Comparison of ENCODE assay signal across 8 cellular contexts in the genomic region with DNA sequence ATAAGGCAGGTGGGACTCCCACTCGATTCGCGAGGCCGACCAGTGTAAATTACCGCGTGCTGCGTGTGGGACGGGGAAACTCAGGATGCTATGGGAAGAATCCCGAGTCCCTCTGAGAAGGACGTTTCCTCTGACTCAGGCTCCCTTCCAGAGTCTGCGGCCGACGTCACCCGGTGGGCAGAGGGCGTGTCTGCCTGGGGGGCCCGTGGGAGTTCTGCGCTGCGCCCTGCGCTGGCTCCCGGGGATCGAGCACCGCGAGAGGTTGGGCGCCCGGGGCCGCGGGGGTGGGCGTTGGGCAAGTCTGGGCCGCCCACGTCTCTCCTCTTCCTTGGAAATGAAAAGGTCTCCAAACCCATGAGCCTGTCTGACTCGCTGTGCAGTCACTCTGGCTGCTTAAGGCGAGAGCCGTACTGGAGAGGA. TPM values are rescaled to one million over a fixed set of nuclear protein-coding genes. Genes with fewer than 3 reads are reported as not detected.
A peak's percentile ranks its signal among the peaks of the same experiment; 100 is the strongest.
DNase-seq lines count a peak whose midpoint lies in the region; ATAC-seq, FAIRE-seq and TF ChIP-seq lines count a peak whose summit lies in the region.

No MANE protein-coding gene starts in this region.

- no peaks in the 10 kb centered on the region for H3K79me2 ChIP-seq in SK-N-SH (ENCODE audit: insufficient read depth)
- H3K79me2 ChIP-seq in K562 (ENCODE audit: control insufficient read depth, insufficient read depth, low read length), result no peaks in the 10 kb centered on the region

- no peak for DNase-seq in AG09309 (ENCODE audit: low read depth)
- peak; percentile 7 for DNase-seq in H54 (ENCODE audit: insufficient read length, low spot score)
- DNase-seq in SK-N-SH, result peak; percentile 68
- DNase-seq in K562 (ENCODE audit: extremely low read depth in 1 of 4, low spot score in 3 of 4), result peak; percentile 30 to 58 (median 46)
- peak; percentile 76 for DNase-seq in iris pigment epithelial cell (ENCODE audit: low read depth)
- DNase-seq in stimulated activated CD4-positive, alpha-beta T cell treated with anti-CD3 and anti-CD28 coated beads, Interleukin-15, amount 100 ng/mL, for 48 hours (ENCODE audit: low read depth in 2 of 2), result peak; percentile 41 to 62
- DNase-seq in NCI-H187 (lab: John Stamatoyannopoulos, UW), result no peak

- H2AFZ ChIP-seq in SK-N-SH (ENCODE audit: low read depth) (peak overlapping the region; percentile 89), K562 (ENCODE audit: low read depth, low read length) (peak overlapping the region; percentile 88)

- WGBS in SK-N-SH (ENCODE audit: low lambda C conversion rate), result 3% methylated on average over 16 of the region's 33 CpGs
- WGBS in K562 (ENCODE audit: insufficient coverage, low coverage, missing lambda C conversion rate), result 3% methylated on average over 31 of the region's 33 CpGs

- TF ChIP-seq RAD21 in SK-N-SH (IDR thresholded peaks at IDR 0.05; ENCODE audit: low read length) (no peak), K562 (CRISPR knock-in tag; conservative IDR thresholded peaks at IDR 0.05 in 1 of 2, IDR thresholded peaks at IDR 0.05 in 1 of 2) (no peak)

- peak overlapping the region in 1 of 2 experiments; percentile 51; a peak in 3 of 4 replicates for H3K27ac ChIP-seq in SK-N-SH (ENCODE audit: low read depth in 2 of 2, low read length in 1 of 2)
- H3K27ac ChIP-seq in K562 (ENCODE audit: extremely low read depth, low read depth, low read length), result no peak overlapping the region

- H3F3A ChIP-seq in SK-N-SH (replicated peaks; ENCODE audit: insufficient read depth), result peaks cover 6% of the 10 kb centered on the region

- TF ChIP-seq POLR2A in H54 (IDR thresholded peaks at IDR 0.05; ENCODE audit: low read depth, low read length), result no peak
- TF ChIP-seq POLR2A in K562 (conservative IDR thresholded peaks at IDR 0.05), result no peak

- no peaks in the 10 kb centered on the region for H3K9me2 ChIP-seq in SK-N-SH

- H3K36me3 ChIP-seq in SK-N-SH (replicated peaks in 1 of 2; ENCODE audit: control insufficient read depth in 1 of 2, insufficient read depth in 2 of 2, low read length in 1 of 2) (no peaks in the 10 kb centered on the region), K562 (ENCODE audit: control insufficient read depth, insufficient read depth, low read length) (no peaks in the 10 kb centered on the region)

- H3K9me1 ChIP-seq in K562 (ENCODE audit: control insufficient read depth, insufficient read depth, low read length), result no peaks in the 10 kb centered on the region

- TF ChIP-seq CTCF in AG09309 (IDR thresholded peaks at IDR 0.05; ENCODE audit: control insufficient read depth, insufficient read depth, low read depth, low read length, missing control alignments), result no peak
- TF ChIP-seq CTCF in SK-N-SH (IDR thresholded peaks at IDR 0.05), result no peak
- no peak for TF ChIP-seq CTCF in K562 (IDR thresholded peaks at IDR 0.05 in 2 of 3, conservative IDR thresholded peaks at IDR 0.05 in 1 of 3; ENCODE audit: insufficient read depth in 2 of 3, low read depth in 1 of 3, low read length in 3 of 3)

- in situ Hi-C loops in K562 (cut with MboI), result no loop called here

- H3K4me3 ChIP-seq in AG09309 (ENCODE audit: control insufficient read depth, low read depth, low read length), result peak overlapping the region; percentile 66
- peak overlapping the region; percentile 87 to 88 for H3K4me3 ChIP-seq in SK-N-SH (ENCODE audit: low read depth in 2 of 2, low read length in 1 of 2)
- peak overlapping the region; percentile 54 for H3K4me3 ChIP-seq in K562

- BruUV-seq in K562 (replicated peaks; lab: Mats Ljungman, UMichigan), result no TSS peak

- H4K20me1 ChIP-seq in SK-N-SH (ENCODE audit: insufficient read depth) (no peaks in the 10 kb centered on the region), K562 (replicated peaks; ENCODE audit: control insufficient read depth, insufficient read depth, low read length) (no peaks in the 10 kb centered on the region)

- intact Hi-C loops in K562 (cut with micrococcal nuclease), result loop anchor here (5.0 kb wide), 1 partner anchor 70 kb away; no protein-coding TSS in a partner anchor

- no peak for TF ChIP-seq EP300 in SK-N-SH (IDR thresholded peaks at IDR 0.05; ENCODE audit: borderline replicate concordance in 1 of 2, low read depth in 1 of 2, low read length in 1 of 2)
- no peak for TF ChIP-seq EP300 in K562 (IDR thresholded peaks at IDR 0.05; ENCODE audit: low read length)

- POLR2A ChIA-PET in SK-N-SH (lab: Yijun Ruan, JAX), result no interaction called here
- POLR2A ChIA-PET in K562 (lab: Yijun Ruan, JAX), result interaction anchor here (2.2 kb wide), 1 partner anchor 12 kb away, joined by 6 read pairs; no protein-coding TSS in a partner anchor

- H3K9me3 ChIP-seq in SK-N-SH (no peaks in the 10 kb centered on the region), K562 (replicated peaks; ENCODE audit: control insufficient read depth, insufficient read depth, low read depth, low read length) (no peaks in the 10 kb centered on the region)

- peak; percentile 34 for ATAC-seq in K562
- ATAC-seq in GM18909 (IDR thresholded peaks at IDR 0.05; ENCODE audit: poor library complexity, unreplicated experiment), result no peak

- H3K27me3 ChIP-seq in SK-N-SH (ENCODE audit: insufficient read depth) (no peaks in the 10 kb centered on the region), K562 (ENCODE audit: control insufficient read depth in 2 of 2, insufficient read depth in 2 of 2, low read length in 2 of 2) (peaks cover 10 to 16% of the 10 kb centered on the region in 2 experiments; a peak in 4 of 5 replicates)

- peak overlapping the region; percentile 70 for H3K9ac ChIP-seq in SK-N-SH
- peak overlapping the region; percentile 49 to 91; a peak in 3 of 4 replicates for H3K9ac ChIP-seq in K562 (ENCODE audit: insufficient read depth in 1 of 2, low read depth in 2 of 2, low read length in 2 of 2)

- H3K4me1 ChIP-seq in SK-N-SH (ENCODE audit: control insufficient read depth in 1 of 2, insufficient read depth in 2 of 2, low read depth in 1 of 2, low read length in 1 of 2) (peaks cover 0 to 10% of the 10 kb centered on the region in 2 experiments; a peak in 1 of 4 replicates), K562 (replicated peaks in 1 of 2; ENCODE audit: control insufficient read depth in 2 of 2, insufficient read depth in 2 of 2, low read length in 2 of 2) (peaks cover 4 to 13% of the 10 kb centered on the region in 2 experiments; a peak in 3 of 5 replicates)

- H3K4me2 ChIP-seq in SK-N-SH, result peak overlapping the region; percentile 85
- peak overlapping the region; percentile 83 for H3K4me2 ChIP-seq in K562 (ENCODE audit: insufficient read depth, low read length)

- CTCF ChIA-PET in SK-N-SH (lab: Yijun Ruan, JAX) (interaction anchor here (1.5 to 3.2 kb wide), 3 partner anchors 8 to 70 kb away, joined by 3 to 12 read pairs (median 10); no protein-coding TSS in a partner anchor), K562 (lab: Yijun Ruan, JAX; ENCODE audit: low intra/inter-chr PET ratio) (no interaction called here)

- FAIRE-seq in H54 (lab: Jason Lieb, UNC) (no peak), K562 (lab: Jason Lieb, UNC) (no peak)

TF ChIP-seq in SK-N-SH, 30 proteins besides CTCF, POLR2A, EP300 and RAD21 (continues in another document):
- peak; percentile 18 for TF ChIP-seq CHD2 (IDR thresholded peaks at IDR 0.05; ENCODE audit: low read length, partially characterized antibody)

TF ChIP-seq in K562, 482 proteins besides CTCF, POLR2A, EP300 and RAD21 (continues in another document):
- peak; percentile 58; the same call in 1 of the 2 replicates for TF ChIP-seq CREM (IDR thresholded peaks at IDR 0.05; ENCODE audit: low read depth)

RNA-seq across cellular contexts. Expression of a gene that starts 0.5 kb away (rescaled TPM):
- polyA plus RNA-seq in SK-N-SH (2012; rRNA removed) (1.8 and 2.0 TPM in 2 replicates), K562 (2011; rRNA removed) (0.30 and 0.43 TPM in 2 replicates), K562 (2014; fragmentation: Illumina TruSeq; extraction: Trizol) (0.28 and 0.54 TPM in 2 replicates), K562 (2014; fragmentation: Nextera tagmentation; extraction: Ambion mirVana) (under 1 TPM; 0.03 to 0.17 TPM), K562 (2014; rRNA removed) (0.16 and 0.38 TPM in 2 replicates)
- 2.5 and 2.6 TPM in 2 replicates for polyA plus RNA-seq in SK-N-SH (2012; cell fraction: cytosol; rRNA removed)
- 0.56 and 1.5 TPM in 2 replicates for polyA plus RNA-seq in SK-N-SH (2012; cell fraction: nucleus; rRNA removed)
- 1.2 and 1.4 TPM in 2 replicates for total RNA-seq in K562 (2011; cell fraction: chromatin; rRNA removed; ENCODE audit: low replicate concordance)
- 1.1 and 1.3 TPM in 2 replicates for total RNA-seq in K562 (2011; cell fraction: nucleolus; rRNA removed)
- 0.53 and 0.73 TPM in 2 replicates for total RNA-seq in K562 (2011; cell fraction: nucleoplasm; rRNA removed)
- total RNA-seq in K562 (2014; rRNA removed) (0.27 and 0.98 TPM in 2 replicates), K562 (2014; rRNA removed; fragmentation: Illumina TruSeq; extraction: Trizol) (0.11 and 0.22 TPM in 2 replicates), K562 (2015; rRNA removed; fragmentation: Illumina TruSeq; extraction: Trizol) (0.25 and 0.68 TPM in 2 replicates), K562 (2021) (0.20 and 0.72 TPM in 2 replicates)
- 0.03 and 0.19 TPM in 2 replicates for polyA plus RNA-seq in K562 (2011; cell fraction: cytosol; rRNA removed)
- 0.58 and 0.75 TPM in 2 replicates for polyA plus RNA-seq in K562 (2011; cell fraction: nucleus; rRNA removed)
- polyA plus RNA-seq in K562 (2012), result 0.51 and 1.2 TPM in 2 replicates
- polyA minus RNA-seq in K562 (2011; rRNA and poly(A)+ RNA removed), result 0.39 and 0.42 TPM in 2 replicates
- not detected in 2 replicates for polyA minus RNA-seq in K562 (2011; cell fraction: cytosol; rRNA and poly(A)+ RNA removed)
- 1.1 and 1.2 TPM in 2 replicates for polyA minus RNA-seq in K562 (2011; cell fraction: nucleus; rRNA and poly(A)+ RNA removed)

RNA-seq across cellular contexts. Expression of a gene that starts 0.6 kb away (rescaled TPM):
- polyA plus RNA-seq in SK-N-SH (2012; rRNA removed) (0.23 and 0.45 TPM in 2 replicates), K562 (2011; rRNA removed) (0.03 and 0.05 TPM in 2 replicates), K562 (2014; fragmentation: Illumina TruSeq; extraction: Trizol) (0.04 TPM in 1 of 2 replicates, not detected in the other), K562 (2014; fragmentation: Nextera tagmentation; extraction: Ambion mirVana) (not detected), K562 (2014; rRNA removed) (0.04 TPM in 1 of 2 replicates, not detected in the other)
- polyA plus RNA-seq in SK-N-SH (2012; cell fraction: cytosol; rRNA removed), result 0.33 and 0.70 TPM in 2 replicates
- 0.20 and 0.39 TPM in 2 replicates for polyA plus RNA-seq in SK-N-SH (2012; cell fraction: nucleus; rRNA removed)
- not detected in 2 replicates for total RNA-seq in K562 (2011; cell fraction: chromatin; rRNA removed; ENCODE audit: low replicate concordance)
- not detected in 2 replicates for total RNA-seq in K562 (2011; cell fraction: nucleolus; rRNA removed)
- 0.23 TPM in 1 of 2 replicates, not detected in the other for total RNA-seq in K562 (2011; cell fraction: nucleoplasm; rRNA removed)
- total RNA-seq in K562 (2014; rRNA removed) (not detected in 2 replicates), K562 (2014; rRNA removed; fragmentation: Illumina TruSeq; extraction: Trizol) (0.06 TPM in 1 of 2 replicates, not detected in the other), K562 (2015; rRNA removed; fragmentation: Illumina TruSeq; extraction: Trizol) (not detected in 2 replicates), K562 (2021) (0.29 TPM in 1 of 2 replicates, not detected in the other)
- polyA plus RNA-seq in K562 (2011; cell fraction: cytosol; rRNA removed), result not detected in 2 replicates
- polyA plus RNA-seq in K562 (2011; cell fraction: nucleus; rRNA removed), result 0.27 TPM in 2 replicates
- 0.04 and 0.10 TPM in 2 replicates for polyA plus RNA-seq in K562 (2012)
- polyA minus RNA-seq in K562 (2011; rRNA and poly(A)+ RNA removed), result 0.09 TPM in 1 of 2 replicates, not detected in the other
- not detected in 2 replicates for polyA minus RNA-seq in K562 (2011; cell fraction: cytosol; rRNA and poly(A)+ RNA removed)
- not detected in 2 replicates for polyA minus RNA-seq in K562 (2011; cell fraction: nucleus; rRNA and poly(A)+ RNA removed)

Comparison
In these comparisons a context has a peak if more than half of its experiments do, and no peak if none do; other contexts are left out.
1. DNase-seq: peak in H54 (single experiment), SK-N-SH (single experiment), K562 (4 of 4), iris pigment epithelial cell (single experiment) and stimulated activated CD4-positive, alpha-beta T cell treated with anti-CD3 and anti-CD28 coated beads, Interleukin-15, amount 100 ng/mL, for 48 hours (2 of 2); none in AG09309 (single experiment) and NCI-H187 (0 of 2).
2. Peak in every context shown above with its lines, with median percentiles within 50 percentile points of each other: H3K4me3 ChIP-seq.